23 cellular contexts compared by ENCODE assay signal in the genomic region with DNA sequence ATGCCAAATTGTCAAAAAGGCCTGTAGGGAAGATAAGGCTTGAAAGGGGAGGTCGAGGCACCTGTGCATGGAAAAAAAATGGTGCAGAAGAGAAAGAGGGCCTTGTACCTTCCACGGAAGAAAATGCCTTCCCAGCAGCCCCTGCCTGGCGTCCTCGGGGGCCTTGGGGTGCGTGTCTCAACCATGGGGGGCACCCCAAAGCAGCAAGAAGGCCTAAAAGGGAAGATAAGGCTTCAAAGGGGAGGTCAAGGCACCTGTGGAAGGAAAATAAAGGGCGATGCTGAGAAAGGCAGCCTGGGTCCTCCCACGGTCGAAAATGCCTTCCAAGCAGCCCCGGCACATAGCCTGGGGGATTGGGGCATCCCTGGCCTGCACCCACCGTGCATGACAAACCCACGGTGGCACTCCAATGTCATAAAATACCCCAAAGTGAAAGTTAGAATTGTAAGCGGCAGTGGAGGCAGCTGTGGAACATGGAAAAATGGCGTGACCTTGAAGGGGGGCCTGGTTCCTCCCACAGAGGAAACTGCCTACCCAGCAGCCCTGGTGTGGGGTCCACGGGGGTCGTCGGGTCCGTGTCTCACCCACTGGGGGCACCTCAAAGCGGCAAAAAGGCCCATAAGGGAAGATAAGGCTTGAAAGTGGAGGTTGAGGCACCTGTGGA.
"Had no signal": no experiment of that assay in that cellular context is flagged by ENCODE, and none has a peak within 500 bp of the region (broad histone marks: within the 10 kb centered on the region; RNA-seq: fewer than 3 reads in every experiment).

No MANE protein-coding gene starts in this region.

- H3K27me3 ChIP-seq: breast epithelium, neural progenitor cell, stomach, transverse colon, uterus had no signal

- H3K4me1 ChIP-seq: breast epithelium, gastroesophageal sphincter, neural progenitor cell, stomach, transverse colon, uterus had no signal

- H2AFZ ChIP-seq: neural progenitor cell had no signal

- H3K27ac Mint-ChIP-seq: activated CD4-positive, alpha-beta memory T cell treated with anti-CD3 and anti-CD28 coated beads, Interleukin-2, amount 10 ng/mL, durations not matched to agents 7 days and 5 days; activated naive CD8-positive, alpha-beta T cell treated with anti-CD3 and anti-CD28 coated beads for 36 hours; activated T-helper 1 cell treated with anti-CD3 and anti-CD28 coated beads, Interleukin-12 subunit alpha, Interleukin-12 subunit beta, Interleukin-2, Interleukin-4 antibody, amounts not matched to agents 30 ng/mL and 10 ng/mL and 1 ng/mL, durations not matched to agents 14 hours and 24 hours and 36 hours; mesothelial cell of epicardium; naive thymus-derived CD8-positive, alpha-beta T cell; neural progenitor cell; progenitor cell of endocrine pancreas; stimulated activated memory B cell treated with anti-CD40 and anti-IgM and Interleukin-4, amounts not matched to agents 10 μg/mL and 1 μg/mL and 100 μg/mL, for 72 hours; T-helper 17 cell had no signal

- DNase-seq: activated CD4-positive, alpha-beta memory T cell treated with anti-CD3 and anti-CD28 coated beads, Interleukin-2, amount 10 ng/mL, durations not matched to agents 7 days and 5 days; activated CD4-positive, alpha-beta T cell treated with anti-CD3 and anti-CD28 coated beads for 4 hours; activated CD4-positive, CD25-positive, alpha-beta regulatory T cell; activated naive CD8-positive, alpha-beta T cell treated with anti-CD3 and anti-CD28 coated beads for 36 hours; cerebellar nuclear complex; cortex of kidney; islet precursor cell; stimulated activated CD4-positive, alpha-beta T cell treated with anti-CD3 and anti-CD28 coated beads, Interleukin-15, amount 100 ng/mL, for 24 hours; stomach; SW 1271; transverse colon; uterus had no signal

- H3K4me3 ChIP-seq: breast epithelium, gastroesophageal sphincter, neural progenitor cell, skin epidermis, stomach, transverse colon, uterus had no signal

- H3K36me3 Mint-ChIP-seq: neural progenitor cell; stimulated activated memory B cell treated with anti-CD40 and anti-IgM and Interleukin-4, amounts not matched to agents 10 μg/mL and 1 μg/mL and 100 μg/mL, for 72 hours had no signal

- H3K27ac ChIP-seq: breast epithelium, epithelial cell of prostate, gastroesophageal sphincter, neural progenitor cell, skin epidermis, stomach, transverse colon, uterus had no signal

- H3K4me2 ChIP-seq: neural progenitor cell had no signal

- H3K27me3 Mint-ChIP-seq: activated CD4-positive, alpha-beta memory T cell treated with anti-CD3 and anti-CD28 coated beads, Interleukin-2, amount 10 ng/mL, durations not matched to agents 7 days and 5 days; progenitor cell of endocrine pancreas; stimulated activated memory B cell treated with anti-CD40 and anti-IgM and Interleukin-4, amounts not matched to agents 10 μg/mL and 1 μg/mL and 100 μg/mL, for 72 hours; T-helper 17 cell had no signal

- H3K4me1 Mint-ChIP-seq: activated CD4-positive, alpha-beta memory T cell treated with anti-CD3 and anti-CD28 coated beads, Interleukin-2, amount 10 ng/mL, durations not matched to agents 7 days and 5 days; activated naive CD8-positive, alpha-beta T cell treated with anti-CD3 and anti-CD28 coated beads for 36 hours; mesothelial cell of epicardium; naive thymus-derived CD8-positive, alpha-beta T cell; neural progenitor cell; stimulated activated memory B cell treated with anti-CD40 and anti-IgM and Interleukin-4, amounts not matched to agents 10 μg/mL and 1 μg/mL and 100 μg/mL, for 72 hours; T-helper 17 cell had no signal

- ATAC-seq: gastroesophageal sphincter; naive thymus-derived CD8-positive, alpha-beta T cell; stimulated activated memory B cell treated with anti-CD40 and anti-IgM and Interleukin-4, amounts not matched to agents 10 μg/mL and 1 μg/mL and 100 μg/mL, for 72 hours; T-helper 17 cell had no signal

- H3K4me3 Mint-ChIP-seq: activated CD4-positive, alpha-beta memory T cell treated with anti-CD3 and anti-CD28 coated beads, Interleukin-2, amount 10 ng/mL, durations not matched to agents 7 days and 5 days; activated naive CD8-positive, alpha-beta T cell treated with anti-CD3 and anti-CD28 coated beads for 36 hours; activated T-helper 1 cell treated with anti-CD3 and anti-CD28 coated beads, Interleukin-12 subunit alpha, Interleukin-12 subunit beta, Interleukin-2, Interleukin-4 antibody, amounts not matched to agents 30 ng/mL and 10 ng/mL and 1 ng/mL, durations not matched to agents 14 hours and 24 hours and 36 hours; mesothelial cell of epicardium; naive thymus-derived CD8-positive, alpha-beta T cell; neural progenitor cell; stimulated activated memory B cell treated with anti-CD40 and anti-IgM and Interleukin-4, amounts not matched to agents 10 μg/mL and 1 μg/mL and 100 μg/mL, for 72 hours; T-helper 17 cell had no signal

- H3K36me3 ChIP-seq: breast epithelium, gastroesophageal sphincter, neural progenitor cell, stomach, transverse colon, uterus had no signal

- H3K9ac ChIP-seq: neural progenitor cell had no signal
